In genomic region chr12:113650476-113650875, GRCh38 we compare ENCODE assay signal across 29 cellular contexts.
"Had no signal": no experiment of that assay in that cellular context is flagged by ENCODE, and none has a peak within 500 bp of the region (broad histone marks: within the 10 kb centered on the region; RNA-seq: fewer than 3 reads in every experiment).

No MANE protein-coding gene starts in this region.

- FAIRE-seq: RCC 7860 had no signal

- H2AFZ ChIP-seq: PC-9 had no signal

- H3K4me3 Mint-ChIP-seq: activated CD4-positive, alpha-beta T cell treated with anti-CD3 and anti-CD28 coated beads, Interleukin-2, amount 10 ng/mL, durations not matched to agents 7 days and 5 days; activated CD8-positive, alpha-beta T cell treated with anti-CD3 and anti-CD28 coated beads, Interleukin-2, amount 10 ng/mL, durations not matched to agents 7 days and 5 days; activated naive CD4-positive, alpha-beta T cell treated with anti-CD3 and anti-CD28 coated beads for 36 hours; activated T-cell treated with anti-CD3 and anti-CD28 coated beads, Interleukin-2, amount 50 U/mL, for 4 hours; activated T-helper 1 cell treated with anti-CD3 and anti-CD28 coated beads, Interleukin-12 subunit alpha, Interleukin-12 subunit beta, Interleukin-2, Interleukin-4 antibody, amounts not matched to agents 30 ng/mL and 10 ng/mL and 1 ng/mL, durations not matched to agents 14 hours and 24 hours and 36 hours; brain had no signal

- DNase-seq: activated CD4-positive, alpha-beta T cell treated with anti-CD3 and anti-CD28 coated beads, Interleukin-2, amount 10 ng/mL, durations not matched to agents 7 days and 5 days; activated CD4-positive, alpha-beta T cell treated with anti-CD3 and anti-CD28 coated beads, Interleukin-2, amount 50 U/mL, for 48 hours; activated CD8-positive, alpha-beta memory T cell treated with anti-CD3 and anti-CD28 coated beads, Interleukin-2, amount 50 U/mL, for 4 hours; activated CD8-positive, alpha-beta T cell treated with anti-CD3 and anti-CD28 coated beads, Interleukin-2, amount 10 ng/mL, durations not matched to agents 7 days and 5 days; activated gamma-delta T cell treated with Interleukin-2 at 50 U/mL for 16 hours; activated naive CD4-positive, alpha-beta T cell treated with anti-CD3 and anti-CD28 coated beads for 36 hours; activated T-cell treated with anti-CD3 and anti-CD28 coated beads for 4 hours; activated T-cell treated with anti-CD3 and anti-CD28 coated beads, Interleukin-2, amount 50 U/mL, for 4 hours; adrenal gland; central memory CD4-positive, alpha-beta T cell; MG63; NCI-H1048; NCI-H1105 treated with DMSO at 0.1 percent for 48 hours; NCI-H1436; NCI-H1694; NCI-H1930; NCI-H510A; NCI-H526; NCI-H748 treated with DMSO at 0.1 percent for 48 hours; NK-92 treated with Interleukin-12 subunit alpha and Interleukin-12 subunit beta, amount 100 ng/mL, for 24 hours; PC-9; Right ventricle myocardium superior; SW 1271; T1000 had no signal

- H3K4me2 ChIP-seq: PC-9 had no signal

- H3K27me3 ChIP-seq: MG63 had no signal

- H3K36me3 Mint-ChIP-seq: brain had no signal

- H3K9me3 Mint-ChIP-seq: activated T-helper 1 cell treated with anti-CD3 and anti-CD28 coated beads, Interleukin-12 subunit alpha, Interleukin-12 subunit beta, Interleukin-2, Interleukin-4 antibody, amounts not matched to agents 30 ng/mL and 10 ng/mL and 1 ng/mL, durations not matched to agents 14 hours and 24 hours and 36 hours had no signal

- H3K36me3 ChIP-seq: adrenal gland, MG63 had no signal

- H3K4me1 ChIP-seq: adrenal gland had no signal

- H3K4me3 ChIP-seq: adrenal gland, MG63, PC-9 had no signal

- H3K9me3 ChIP-seq: adrenal gland, MG63 had no signal

- H3K27ac ChIP-seq: adrenal gland, PC-9, RWPE1 had no signal

- H3K4me1 Mint-ChIP-seq: activated CD4-positive, alpha-beta T cell treated with anti-CD3 and anti-CD28 coated beads, Interleukin-2, amount 10 ng/mL, durations not matched to agents 7 days and 5 days had no signal

- H3K27ac Mint-ChIP-seq: activated CD4-positive, alpha-beta T cell treated with anti-CD3 and anti-CD28 coated beads, Interleukin-2, amount 10 ng/mL, durations not matched to agents 7 days and 5 days; activated CD8-positive, alpha-beta T cell treated with anti-CD3 and anti-CD28 coated beads, Interleukin-2, amount 10 ng/mL, durations not matched to agents 7 days and 5 days; activated naive CD4-positive, alpha-beta T cell treated with anti-CD3 and anti-CD28 coated beads for 36 hours; activated naive CD4-positive, alpha-beta T cell treated with anti-CD3 and anti-CD28 coated beads, Interleukin-2, amount 50 U/mL, for 72 hours; activated T-helper 1 cell treated with anti-CD3 and anti-CD28 coated beads, Interleukin-12 subunit alpha, Interleukin-12 subunit beta, Interleukin-2, Interleukin-4 antibody, amounts not matched to agents 30 ng/mL and 10 ng/mL and 1 ng/mL, durations not matched to agents 14 hours and 24 hours and 36 hours had no signal
